ENCODE assay signal across 8 cellular contexts in genomic region chr12:47942327-47943230, GRCh38. TPM values are rescaled to one million over a fixed set of nuclear protein-coding genes. Genes with fewer than 3 reads are reported as not detected.
DNase-seq lines count a peak whose midpoint lies in the region; ATAC-seq, FAIRE-seq and TF ChIP-seq lines count a peak whose summit lies in the region.

No MANE protein-coding gene starts in this region.

- POLR2A ChIA-PET in HepG2 (lab: Yijun Ruan, JAX), result no interaction called here

- H3K4me2 ChIP-seq in HepG2 (ENCODE audit: low read depth, low read length), result no peak overlapping the region

- TF ChIP-seq RAD21 in HepG2 (CRISPR knock-in tag; IDR thresholded peaks at IDR 0.05), result no peak

- H3K79me2 ChIP-seq in HepG2 (ENCODE audit: insufficient read depth, low read length), result no peaks in the 10 kb centered on the region

- no peak overlapping the region for H2AFZ ChIP-seq in HepG2 (ENCODE audit: low read length)

- no peaks in the 10 kb centered on the region for H4K20me1 ChIP-seq in HepG2 (ENCODE audit: insufficient read depth, low read length)

- peaks cover 5% of the 10 kb centered on the region for H3K4me1 ChIP-seq in cardiac muscle cell (ENCODE audit: low read depth)
- H3K4me1 ChIP-seq in HepG2 (ENCODE audit: insufficient read depth, low read length), result peaks cover 26% of the 10 kb centered on the region
- H3K4me1 ChIP-seq in aorta (ENCODE audit: control insufficient read depth in 1 of 2, insufficient read depth in 2 of 2, low read length in 2 of 2), result no peaks in the 10 kb centered on the region

- H3K9ac ChIP-seq in HepG2 (ENCODE audit: insufficient read depth, low read depth, low read length), result no peak overlapping the region

- peak in 1 of 2 donors; percentile 9 for DNase-seq in cardiac muscle cell (ENCODE audit: low read depth in 1 of 2, low spot score in 1 of 2)
- no peak for DNase-seq in cardiac septum (ENCODE audit: low spot score)
- peak; percentile 72 for DNase-seq in activated CD8-positive, alpha-beta memory T cell treated with anti-CD3 and anti-CD28 coated beads for 24 hours
- DNase-seq in HepG2 (ENCODE audit: low spot score), result peak; percentile 6
- DNase-seq in aorta, result no peak
- no peak for DNase-seq in A172 (ENCODE audit: low spot score)

- TF ChIP-seq POLR2A in HepG2 (IDR thresholded peaks at IDR 0.05; ENCODE audit: insufficient read depth in 1 of 2, low read depth in 2 of 2, low read length in 2 of 2), result no peak

- no TSS peak for BruUV-seq in HepG2 (replicated peaks; lab: Mats Ljungman, UMichigan)

- TF ChIP-seq CTCF in cardiac muscle cell (IDR thresholded peaks at IDR 0.05; ENCODE audit: low read depth, low read length), result peak; percentile 28
- TF ChIP-seq CTCF in HepG2 (CRISPR knock-in tag; IDR thresholded peaks at IDR 0.05), result peak; percentile 71

- H3K9me3 ChIP-seq in cardiac muscle cell (ENCODE audit: low read depth) (no peaks in the 10 kb centered on the region), HepG2 (ENCODE audit: low read length) (no peaks in the 10 kb centered on the region), aorta (ENCODE audit: control insufficient read depth, low read length) (no peaks in the 10 kb centered on the region)

- H3K27me3 ChIP-seq in cardiac muscle cell (no peaks in the 10 kb centered on the region), HepG2 (ENCODE audit: control insufficient read depth in 1 of 2, insufficient read depth in 2 of 2, low read length in 2 of 2) (peaks cover 1 to 7% of the 10 kb centered on the region in 2 experiments), aorta (ENCODE audit: control insufficient read depth in 1 of 2, insufficient read depth in 2 of 2, low read length in 1 of 2) (no peaks in the 10 kb centered on the region)

- TF ChIP-seq EP300 in HepG2 (IDR thresholded peaks at IDR 0.05; ENCODE audit: low read depth in 2 of 2, low read length in 2 of 2), result no peak
- TF ChIP-seq EP300 in HepG2 (CRISPR knock-in tag; IDR thresholded peaks at IDR 0.05; ENCODE audit: borderline replicate concordance), result no peak

- intact Hi-C loops in cardiac septum (cut with DNase I) (no loop called here), HepG2 (cut with micrococcal nuclease; ENCODE audit: unreplicated experiment) (loop anchor here (10.0 kb wide), 1 partner anchor 222 kb away; no protein-coding TSS in a partner anchor), aorta (cut with DNase I) (no loop called here)

- 76% methylated on average over 36 of the region's 52 CpGs for WGBS in HepG2 (ENCODE audit: low lambda C conversion rate)
- 39 to 40% methylated on average over 45 to 52 of the region's 52 CpGs for WGBS in aorta, 2 donors

- H3K27ac ChIP-seq in cardiac muscle cell, result no peak overlapping the region
- H3K27ac ChIP-seq in HepG2 (ENCODE audit: extremely low read length, insufficient read depth, low read length), result no peak overlapping the region
- H3K27ac ChIP-seq in aorta (ENCODE audit: low read depth in 1 of 2, low read length in 2 of 2), result no peak overlapping the region

- H3K4me3 ChIP-seq in cardiac muscle cell, result no peak overlapping the region
- no peak overlapping the region for H3K4me3 ChIP-seq in HepG2 (replicated peaks in 1 of 3; ENCODE audit: insufficient read depth in 1 of 3, low read depth in 2 of 3, low read length in 3 of 3)
- H3K4me3 ChIP-seq in aorta (ENCODE audit: low read length in 2 of 2), result no peak overlapping the region

- in situ Hi-C loops in HepG2 (cut with HindIII; ENCODE audit: extremely low pct_ligation_motif_present, low pct_unique_long_range_greater_than_20kb), result loop anchor here (10.0 kb wide), 1 partner anchor 222 kb away; no protein-coding TSS in a partner anchor

- CTCF ChIA-PET in HepG2 (lab: Yijun Ruan, JAX; ENCODE audit: low intra/inter-chr PET ratio, low total read pairs), result interaction anchor here (1.4 kb wide), 1 partner anchor 223 kb away, joined by 3 read pairs; no protein-coding TSS in a partner anchor

- ATAC-seq in HepG2 (peak; percentile 75), aorta (ENCODE audit: low FRiP score) (peak; percentile 24), HG03095 (IDR thresholded peaks at IDR 0.05; ENCODE audit: unreplicated experiment) (no peak), HG03175 (IDR thresholded peaks at IDR 0.05; ENCODE audit: unreplicated experiment) (no peak)

- H3K36me3 ChIP-seq in cardiac muscle cell, result no peaks in the 10 kb centered on the region
- no peaks in the 10 kb centered on the region for H3K36me3 ChIP-seq in HepG2 (replicated peaks in 1 of 2; ENCODE audit: control insufficient read depth in 1 of 2, insufficient read depth in 2 of 2, low read length in 2 of 2)
- no peaks in the 10 kb centered on the region for H3K36me3 ChIP-seq in aorta (ENCODE audit: control insufficient read depth in 1 of 2, insufficient read depth in 2 of 2, low read length in 1 of 2)

- no peak for FAIRE-seq in HepG2 (lab: Jason Lieb, UNC)

TF ChIP-seq in HepG2, 621 proteins besides CTCF, POLR2A, EP300 and RAD21 (continues in another document):
- TF ChIP-seq FOXA1 (IDR thresholded peaks at IDR 0.05) (no peak), FOXA1 (CRISPR knock-in tag; IDR thresholded peaks at IDR 0.05) (no peak), GABPA (IDR thresholded peaks at IDR 0.05; ENCODE audit: low read depth, low read length) (0 out of 2 replicates have a peak, but pooled peaks have one; percentile 8), GABPA (CRISPR knock-in tag; IDR thresholded peaks at IDR 0.05; ENCODE audit: low read depth) (no peak), ELF3 (CRISPR knock-in tag; IDR thresholded peaks at IDR 0.05) (no peak), STAG1 (CRISPR knock-in tag; IDR thresholded peaks at IDR 0.05) (peak; percentile 62)

RNA-seq across cellular contexts. Expression of gene TMEM106C, which starts 20.8 kb away (rescaled TPM):
- total RNA-seq in cardiac muscle cell (100 and 102 TPM in 2 replicates), cardiac septum (37.5 TPM), HepG2 (2016; rRNA removed; fragmentation: Illumina TruSeq; extraction: Trizol) (132 and 134 TPM in 2 replicates), aorta (10 to 100 TPM; 56.3 to 70.0 TPM)
- polyA plus RNA-seq in cardiac muscle cell (108 and 176 TPM in 2 replicates), HepG2 (2011; rRNA removed) (191 and 192 TPM in 2 replicates), aorta (100 to 1,000 TPM in 1 of 2 donors, 10 to 100 TPM in 1; 68.9 to 220 TPM)
- total RNA-seq in HepG2 (2016; cell fraction: cytosol; rRNA removed; fragmentation: Illumina TruSeq; extraction: Trizol; ENCODE audit: low read depth), result 140 and 199 TPM in 2 replicates
- total RNA-seq in HepG2 (2016; cell fraction: insoluble cytoplasmic fraction; rRNA removed; fragmentation: Illumina TruSeq; extraction: Trizol), result 131 and 142 TPM in 2 replicates
- 222 and 263 TPM in 2 replicates for total RNA-seq in HepG2 (2016; cell fraction: membrane; rRNA removed; fragmentation: Illumina TruSeq; extraction: Trizol)
- 69.5 and 82.9 TPM in 2 replicates for total RNA-seq in HepG2 (2016; cell fraction: nucleus; rRNA removed; fragmentation: Illumina TruSeq; extraction: Trizol)
- 141 and 173 TPM in 2 replicates for polyA plus RNA-seq in HepG2 (2011; cell fraction: cytosol; rRNA removed)
- 103 and 125 TPM in 2 replicates for polyA plus RNA-seq in HepG2 (2011; cell fraction: nucleus; rRNA removed)
- polyA plus RNA-seq in HepG2 (2012), result 67.2 and 83.0 TPM in 2 replicates
- 208 and 285 TPM in 2 replicates for polyA plus RNA-seq in HepG2 (2016; cell fraction: cytosol; fragmentation: Illumina TruSeq; extraction: Trizol; ENCODE audit: low read depth)
- 129 and 148 TPM in 2 replicates for polyA plus RNA-seq in HepG2 (2016; cell fraction: insoluble cytoplasmic fraction; fragmentation: Illumina TruSeq; extraction: Trizol; ENCODE audit: low read depth)
- 221 and 275 TPM in 2 replicates for polyA plus RNA-seq in HepG2 (2016; cell fraction: membrane; fragmentation: Illumina TruSeq; extraction: Trizol; ENCODE audit: low read depth)
- 107 and 122 TPM in 2 replicates for polyA plus RNA-seq in HepG2 (2016; cell fraction: nucleus; fragmentation: Illumina TruSeq; extraction: Trizol; ENCODE audit: insufficient read depth, low read depth)
- 179 and 1,095 TPM in 2 replicates for polyA minus RNA-seq in HepG2 (2011; rRNA and poly(A)+ RNA removed; ENCODE audit: low replicate concordance)
- polyA minus RNA-seq in HepG2 (2011; cell fraction: cytosol; rRNA and poly(A)+ RNA removed), result 43.2 and 44.5 TPM in 2 replicates
- polyA minus RNA-seq in HepG2 (2011; cell fraction: nucleus; rRNA and poly(A)+ RNA removed), result 81.1 and 92.5 TPM in 2 replicates
- total RNA-seq in A172 (2014; rRNA removed; shearing (Covaris generic)), result 211 and 295 TPM in 2 replicates

RNA-seq across cellular contexts. Expression of gene VDR, which starts 37.8 kb away (rescaled TPM):
- total RNA-seq in cardiac muscle cell (not detected in 2 replicates), cardiac septum (1.3 TPM), HepG2 (2016; rRNA removed; fragmentation: Illumina TruSeq; extraction: Trizol) (0.21 and 0.33 TPM in 2 replicates), aorta (1 to 10 TPM; 7.9 to 9.3 TPM)
- polyA plus RNA-seq in cardiac muscle cell (not detected in 2 replicates), HepG2 (2011; rRNA removed) (0.08 and 0.13 TPM in 2 replicates), aorta (1 to 10 TPM; 2.2 to 7.0 TPM)
- total RNA-seq in HepG2 (2016; cell fraction: cytosol; rRNA removed; fragmentation: Illumina TruSeq; extraction: Trizol; ENCODE audit: low read depth), result 0.09 TPM in 1 of 2 replicates, not detected in the other
- total RNA-seq in HepG2 (2016; cell fraction: insoluble cytoplasmic fraction; rRNA removed; fragmentation: Illumina TruSeq; extraction: Trizol), result 0.40 and 0.52 TPM in 2 replicates
- total RNA-seq in HepG2 (2016; cell fraction: membrane; rRNA removed; fragmentation: Illumina TruSeq; extraction: Trizol), result 0.14 and 0.22 TPM in 2 replicates
- total RNA-seq in HepG2 (2016; cell fraction: nucleus; rRNA removed; fragmentation: Illumina TruSeq; extraction: Trizol), result 0.16 and 0.25 TPM in 2 replicates
- polyA plus RNA-seq in HepG2 (2011; cell fraction: cytosol; rRNA removed), result 0.04 and 0.09 TPM in 2 replicates
- 0.10 and 0.21 TPM in 2 replicates for polyA plus RNA-seq in HepG2 (2011; cell fraction: nucleus; rRNA removed)
- polyA plus RNA-seq in HepG2 (2012), result 0.08 and 0.35 TPM in 2 replicates
- polyA plus RNA-seq in HepG2 (2016; cell fraction: cytosol; fragmentation: Illumina TruSeq; extraction: Trizol; ENCODE audit: low read depth), result not detected in 2 replicates
- polyA plus RNA-seq in HepG2 (2016; cell fraction: insoluble cytoplasmic fraction; fragmentation: Illumina TruSeq; extraction: Trizol; ENCODE audit: low read depth), result 0.24 and 0.36 TPM in 2 replicates
- 0.03 and 0.12 TPM in 2 replicates for polyA plus RNA-seq in HepG2 (2016; cell fraction: membrane; fragmentation: Illumina TruSeq; extraction: Trizol; ENCODE audit: low read depth)
- polyA plus RNA-seq in HepG2 (2016; cell fraction: nucleus; fragmentation: Illumina TruSeq; extraction: Trizol; ENCODE audit: insufficient read depth, low read depth), result 0.48 and 0.64 TPM in 2 replicates
- 0.16 and 12.3 TPM in 2 replicates for polyA minus RNA-seq in HepG2 (2011; rRNA and poly(A)+ RNA removed; ENCODE audit: low replicate concordance)
- polyA minus RNA-seq in HepG2 (2011; cell fraction: cytosol; rRNA and poly(A)+ RNA removed), result not detected in 2 replicates
- 0.13 and 0.25 TPM in 2 replicates for polyA minus RNA-seq in HepG2 (2011; cell fraction: nucleus; rRNA and poly(A)+ RNA removed)
- 2.5 and 3.3 TPM in 2 replicates for total RNA-seq in A172 (2014; rRNA removed; shearing (Covaris generic))

Comparison
In these comparisons a context has a peak if more than half of its experiments do, and no peak if none do; other contexts are left out.
1. DNase-seq: peak in activated CD8-positive, alpha-beta memory T cell treated with anti-CD3 and anti-CD28 coated beads for 24 hours (single experiment) and HepG2 (single experiment); none in cardiac septum (single experiment), aorta (0 of 2) and A172 (single experiment).
2. ATAC-seq: peak in HepG2 (single experiment) and aorta (single experiment); none in HG03095 (single experiment) and HG03175 (single experiment).